16 cellular contexts compared by ENCODE assay signal in genomic region chr12:109592195-109592904, GRCh38.
"Had no signal": no experiment of that assay in that cellular context is flagged by ENCODE, and none has a peak within 500 bp of the region (broad histone marks: within the 10 kb centered on the region; RNA-seq: fewer than 3 reads in every experiment).

No MANE protein-coding gene starts in this region.

- H3K4me1 ChIP-seq: adrenal gland, parathyroid adenoma, uterus had no signal

- H3K27ac ChIP-seq: adrenal gland, left lung, neural progenitor cell, parathyroid adenoma, thyroid gland, uterus had no signal

- H3K27me3 ChIP-seq: adrenal gland, left lung, neural progenitor cell, thyroid gland, uterus had no signal

- H3K9me3 ChIP-seq: adrenal gland, left lung, thyroid gland, uterus had no signal

- H3K4me3 ChIP-seq: adrenal gland, left lung, neural progenitor cell, smooth muscle cell, thyroid gland, uterus had no signal

- H3K9ac ChIP-seq: neural progenitor cell, parathyroid adenoma had no signal

- DNase-seq: activated B cell treated with CpG ODN at 0.5 μM for 24 hours; activated CD4-positive, alpha-beta T cell treated with anti-CD3 and anti-CD28 coated beads, Interleukin-2, amount 10 ng/mL, durations not matched to agents 7 days and 5 days; activated CD8-positive, alpha-beta memory T cell treated with anti-CD3 and anti-CD28 coated beads for 24 hours; activated naive CD4-positive, alpha-beta T cell treated with anti-CD3 and anti-CD28 coated beads, Interleukin-2, amount 50 U/mL, for 16 hours; adrenal gland; dermis blood vessel endothelial cell; endodermal cell; retina; thyroid gland; uterus had no signal

- H3K36me3 ChIP-seq: neural progenitor cell, uterus had no signal

- ATAC-seq: esophagus mucosa; left lung; stimulated activated effector memory CD8-positive, alpha-beta T cell treated with anti-CD3 and anti-CD28 coated beads, Interleukin-12 subunit alpha, Interleukin-12 subunit beta, amount 100 ng/mL, for 72 hours had no signal
